Comparison of ENCODE assay signal across 24 cellular contexts in the genomic region with DNA sequence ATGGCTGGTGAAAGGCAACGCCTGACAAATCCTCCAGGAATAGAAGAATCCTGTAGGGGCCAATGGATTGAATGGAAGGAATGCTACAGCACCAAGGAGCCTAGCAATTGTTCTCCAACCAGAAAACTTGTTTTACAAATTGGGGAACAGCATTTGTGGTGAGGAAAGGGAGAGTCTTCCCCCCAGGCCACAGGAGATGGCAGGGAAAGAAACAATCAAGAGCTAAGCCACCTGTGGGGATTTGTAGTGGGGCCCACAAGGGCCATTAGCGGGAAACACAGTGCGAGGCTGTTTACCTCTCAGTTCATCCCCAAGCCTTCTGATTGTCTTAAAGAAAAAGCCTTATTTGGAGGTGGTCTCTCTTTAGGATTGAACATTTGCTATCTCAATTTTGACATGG. TPM values are rescaled to one million over a fixed set of nuclear protein-coding genes. Genes with fewer than 3 reads are reported as not detected.
"Had no signal": no experiment of that assay in that cellular context is flagged by ENCODE, and none has a peak within 500 bp of the region (broad histone marks: within the 10 kb centered on the region; RNA-seq: fewer than 3 reads in every experiment).

No MANE protein-coding gene starts in this region.

- H3K27ac ChIP-seq: adrenal gland, ascending aorta, brain microvascular endothelial cell, hepatocyte, left ventricle myocardium inferior, parathyroid adenoma had no signal

- H3K4me1 Mint-ChIP-seq: nephron had no signal

- H3K9ac ChIP-seq: parathyroid adenoma had no signal

- H3K36me3 ChIP-seq: adrenal gland, ascending aorta, brain microvascular endothelial cell, left ventricle myocardium inferior had no signal

- ATAC-seq: activated T-cell treated with anti-CD3 and anti-CD28 coated beads, Interleukin-2, amount 50 U/mL, for 4 hours; right cardiac atrium had no signal

- H3K4me2 ChIP-seq: hepatocyte had no signal

- H3K9me3 ChIP-seq: adrenal gland, ascending aorta, left ventricle myocardium inferior had no signal

- H3K4me3 ChIP-seq: adrenal gland, ascending aorta, hepatocyte, left ventricle myocardium inferior had no signal

- DNase-seq: activated CD4-positive, alpha-beta T cell treated with anti-CD3 and anti-CD28 coated beads for 4 hours; activated CD4-positive, alpha-beta T cell treated with anti-CD3 and anti-CD28 coated beads, Interleukin-2, amount 50 U/mL, for 48 hours; activated CD4-positive, CD25-positive, alpha-beta regulatory T cell; activated CD8-positive, alpha-beta memory T cell treated with anti-CD3 and anti-CD28 coated beads, Interleukin-2, amount 50 U/mL, for 48 hours; activated naive CD4-positive, alpha-beta T cell; activated T-cell treated with anti-CD3 and anti-CD28 coated beads, Interleukin-2, amount 50 U/mL, for 4 hours; adrenal gland; brain microvascular endothelial cell; caudate nucleus; dermis blood vessel endothelial cell; effector CD8-positive, alpha-beta T cell; foreskin melanocyte; left ventricle myocardium inferior; mammary epithelial cell; right cardiac atrium; stimulated activated CD4-positive, alpha-beta T cell treated with anti-CD3 and anti-CD28 coated beads, Interleukin-4, amount 100 ng/mL, for 24 hours; stimulated activated naive CD4-positive, alpha-beta T cell treated with Interleukin-2 at 50 U/mL for 16 hours had no signal

- H3K27me3 ChIP-seq: adrenal gland, ascending aorta, hepatocyte had no signal

- H3K4me3 Mint-ChIP-seq: activated naive CD8-positive, alpha-beta T cell; activated T-cell treated with anti-CD3 and anti-CD28 coated beads, Interleukin-2, amount 50 U/mL, for 4 hours; nephron had no signal

- H3K79me2 ChIP-seq: hepatocyte, parathyroid adenoma had no signal

- H3K4me1 ChIP-seq: adrenal gland, ascending aorta, left ventricle myocardium inferior, parathyroid adenoma had no signal

- H3K36me3 Mint-ChIP-seq: activated naive CD8-positive, alpha-beta T cell had no signal

- H2AFZ ChIP-seq: hepatocyte, parathyroid adenoma had no signal

- H3K9me3 Mint-ChIP-seq: activated T-cell treated with anti-CD3 and anti-CD28 coated beads, Interleukin-2, amount 50 U/mL, for 4 hours; activated T-helper 2 cell treated with anti-CD3 and anti-CD28 coated beads, Interferon-gamma antibody, Interleukin-2, Interleukin-4, amounts not matched to agents 10 μg/mL and 5 μg/mL and 100 μg/mL, durations not matched to agents 14 hours and 24 hours and 36 hours; nephron had no signal

- H3K27ac Mint-ChIP-seq: activated naive CD8-positive, alpha-beta T cell; activated T-helper 2 cell treated with anti-CD3 and anti-CD28 coated beads, Interferon-gamma antibody, Interleukin-2, Interleukin-4, amounts not matched to agents 10 μg/mL and 5 μg/mL and 100 μg/mL, durations not matched to agents 14 hours and 24 hours and 36 hours; nephron had no signal

RNA-seq across cellular contexts. Expression of a gene that starts 48.5 kb away (rescaled TPM):
- total RNA-seq: activated CD8-positive, alpha-beta memory T cell treated with anti-CD3 and anti-CD28 coated beads for 36 hours had no signal
